ENCODE assay signal across 1 cellular context in the genomic region with DNA sequence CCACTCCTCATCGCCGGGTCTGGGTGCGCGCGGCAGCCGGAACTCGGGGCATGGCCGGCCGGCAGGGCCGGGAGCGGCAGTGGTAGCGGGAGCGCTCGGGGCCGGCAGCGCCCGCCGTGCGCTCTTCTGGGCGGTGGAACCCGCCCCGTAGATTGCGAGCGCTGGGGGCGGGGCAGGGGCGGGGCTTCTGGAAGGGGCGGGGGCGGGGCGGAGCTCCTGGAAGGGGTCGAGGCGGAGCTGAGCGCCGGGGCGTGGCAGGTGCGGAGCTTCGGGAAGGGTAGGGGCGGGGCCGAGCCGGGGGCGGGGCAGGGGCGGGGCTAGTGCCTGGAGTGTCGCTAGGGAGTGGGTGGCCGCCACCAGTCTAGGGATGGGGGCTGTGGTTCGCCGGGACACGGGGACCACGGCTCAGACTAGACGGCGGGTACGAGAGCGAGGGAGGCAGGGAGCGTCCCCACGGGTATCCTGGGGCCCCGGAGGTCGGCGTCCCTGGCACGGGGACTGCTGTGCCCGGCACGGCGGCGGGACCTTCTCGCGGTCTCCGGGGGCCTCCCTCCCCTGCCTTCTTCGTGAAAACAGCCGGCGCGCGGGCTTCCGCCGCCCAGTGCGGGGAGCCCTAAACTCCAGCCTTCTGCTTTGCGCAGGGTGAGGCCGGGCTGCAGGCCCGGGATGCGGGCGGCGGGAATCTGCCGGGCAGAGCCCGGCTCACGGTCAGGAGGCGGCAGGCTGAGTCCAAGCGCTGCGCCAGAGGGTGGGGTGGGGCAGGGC.
A peak's percentile ranks its signal among the peaks of the same experiment; 100 is the strongest.
TF ChIP-seq lines count a peak whose summit lies in the region.

Gene STK32C, minus strand, starts transcription at position 128 of the 765 bp plus-strand sequence. Its CDS starts 117 bp downstream, at position 11.

TF ChIP-seq in H1, 55 proteins besides CTCF, POLR2A, EP300 and RAD21:
- no peak for TF ChIP-seq CHD1 (IDR thresholded peaks at IDR 0.05; ENCODE audit: low read depth, low read length)
- TF ChIP-seq NANOG (IDR thresholded peaks at IDR 0.05; ENCODE audit: insufficient read depth, low read depth, low read length, poor library complexity, severe bottlenecking): no peak
- no peak for TF ChIP-seq POLR2AphosphoS5 (IDR thresholded peaks at IDR 0.05; ENCODE audit: low read depth, low read length)
- TF ChIP-seq EGR1 (IDR thresholded peaks at IDR 0.05; ENCODE audit: borderline replicate concordance, low read depth, low read length): no peak
- TF ChIP-seq RXRA (IDR thresholded peaks at IDR 0.05; ENCODE audit: insufficient read depth, low read depth, low read length): no peak
- TF ChIP-seq ZNF274 (IDR thresholded peaks at IDR 0.05; ENCODE audit: borderline replicate concordance, extremely low read depth, low read length): no peak
- no peak for TF ChIP-seq SRF (IDR thresholded peaks at IDR 0.05; ENCODE audit: low read depth, low read length)
- no peak for TF ChIP-seq SUZ12 (IDR thresholded peaks at IDR 0.05; ENCODE audit: low read length)
- TF ChIP-seq CHD2 (IDR thresholded peaks at IDR 0.05; ENCODE audit: low read length): no peak
- no peak for TF ChIP-seq HDAC2 (IDR thresholded peaks at IDR 0.05; ENCODE audit: borderline replicate concordance in 1 of 2, low read depth in 2 of 2, low read length in 2 of 2)
- TF ChIP-seq NRF1 (IDR thresholded peaks at IDR 0.05; ENCODE audit: low read depth, low read length): no peak
- no peak for TF ChIP-seq MAX (IDR thresholded peaks at IDR 0.05)
- peak; percentile 88 for TF ChIP-seq KDM4A (IDR thresholded peaks at IDR 0.05; ENCODE audit: low read depth, low read length, severe bottlenecking)
- TF ChIP-seq JUN (IDR thresholded peaks at IDR 0.05; ENCODE audit: low read depth, low read length): no peak
- TF ChIP-seq SIX5 (IDR thresholded peaks at IDR 0.05; ENCODE audit: low read depth, low read length): no peak
- no peak for TF ChIP-seq SP4 (IDR thresholded peaks at IDR 0.05; ENCODE audit: low read length)
- TF ChIP-seq CEBPB (IDR thresholded peaks at IDR 0.05; ENCODE audit: low read depth, low read length): no peak
- TF ChIP-seq GABPA (IDR thresholded peaks at IDR 0.05; ENCODE audit: borderline replicate concordance, insufficient read depth, low read length): no peak; the same call in 1 of the 2 replicates
- no peak for TF ChIP-seq ATF2 (IDR thresholded peaks at IDR 0.05; ENCODE audit: low read length)
- TF ChIP-seq SP1 (IDR thresholded peaks at IDR 0.05; ENCODE audit: low read depth, low read length): peak; percentile 4; the same call in 1 of the 2 replicates
- TF ChIP-seq SP2 (IDR thresholded peaks at IDR 0.05; ENCODE audit: low read length): no peak
- TF ChIP-seq ASH2L (IDR thresholded peaks at IDR 0.05; ENCODE audit: low read length): no peak
- no peak for TF ChIP-seq BCL11A (IDR thresholded peaks at IDR 0.05; ENCODE audit: low read depth in 2 of 2, low read length in 2 of 2)
- no peak for TF ChIP-seq CBX8 (IDR thresholded peaks at IDR 0.05; ENCODE audit: borderline replicate concordance, low read depth, low read length)
- no peak for TF ChIP-seq CBX5 (IDR thresholded peaks at IDR 0.05; ENCODE audit: low read depth, low read length)
- no peak for TF ChIP-seq KDM1A (IDR thresholded peaks at IDR 0.05; ENCODE audit: borderline replicate concordance, low read length)
- no peak for TF ChIP-seq USF2 (IDR thresholded peaks at IDR 0.05; ENCODE audit: low read length)
- TF ChIP-seq ATF3 (IDR thresholded peaks at IDR 0.05; ENCODE audit: insufficient read depth, low read depth, low read length): no peak
- TF ChIP-seq MAFK (IDR thresholded peaks at IDR 0.05; ENCODE audit: low read depth, low read length): no peak
- TF ChIP-seq TAF7 (optimal IDR thresholded peaks at IDR 0.05; ENCODE audit: borderline replicate concordance, low read depth, low read length): peak; percentile 32
- TF ChIP-seq PHF8 (conservative IDR thresholded peaks at IDR 0.05; ENCODE audit: low read depth, low read length): peak; percentile 22; the same call in 1 of the 2 replicates
- TF ChIP-seq TAF1 (IDR thresholded peaks at IDR 0.05; ENCODE audit: low read depth, low read length): peak; percentile 49
- TF ChIP-seq E2F6 (IDR thresholded peaks at IDR 0.05): no peak
- no peak for TF ChIP-seq SIRT6 (IDR thresholded peaks at IDR 0.05; ENCODE audit: low read length)
- no peak for TF ChIP-seq CTBP2 (IDR thresholded peaks at IDR 0.05; ENCODE audit: borderline replicate concordance, insufficient read depth, insufficient read length, low read length)
